16 cellular contexts compared by ENCODE assay signal in genomic region chr1:244199883-244200282, GRCh38.
A peak's percentile ranks its signal among the peaks of the same experiment; 100 is the strongest.
DNase-seq lines count a peak whose midpoint lies in the region; ATAC-seq and TF ChIP-seq lines count a peak whose summit lies in the region.
"Had no signal": no experiment of that assay in that cellular context is flagged by ENCODE, and none has a peak within 500 bp of the region (broad histone marks: within the 10 kb centered on the region; RNA-seq: fewer than 3 reads in every experiment).

No MANE protein-coding gene starts in this region.

- in situ Hi-C loops in GM13976 (cut with MboI; ENCODE audit: low sequenced_read_pairs, unreplicated experiment): no loop called here

- H3K4me1 Mint-ChIP-seq in activated CD8-positive, alpha-beta T cell treated with anti-CD3 and anti-CD28 coated beads for 36 hours (ENCODE audit: low read depth): no peaks in the 10 kb centered on the region
- H3K4me1 Mint-ChIP-seq: B cell had no signal

- no peaks in the 10 kb centered on the region for H3K36me3 Mint-ChIP-seq in activated CD8-positive, alpha-beta T cell treated with anti-CD3 and anti-CD28 coated beads for 36 hours (ENCODE audit: low read depth)
- H3K36me3 Mint-ChIP-seq: CD8-positive, alpha-beta T cell had no signal

- no peak for ATAC-seq in activated CD8-positive, alpha-beta T cell treated with anti-CD3 and anti-CD28 coated beads for 36 hours
- ATAC-seq: CD8-positive, alpha-beta T cell; GM12878 had no signal

- no peak overlapping the region for H3K4me3 Mint-ChIP-seq in activated CD8-positive, alpha-beta T cell treated with anti-CD3 and anti-CD28 coated beads for 36 hours
- H3K4me3 Mint-ChIP-seq: B cell; CD4-positive, alpha-beta T cell; CD8-positive, alpha-beta T cell had no signal

- peak; percentile 7 for DNase-seq in DMS53 (lab: John Stamatoyannopoulos, UW)
- no peak for DNase-seq in DMS53 treated with DMSO at 0.1 percent for 48 hours (lab: John Stamatoyannopoulos, UW; ENCODE audit: unreplicated experiment)
- no peak for DNase-seq in HEK293T (ENCODE audit: extremely low spot score)
- DNase-seq in myocyte (ENCODE audit: low read depth): peak; percentile 30
- no peak for DNase-seq in activated CD8-positive, alpha-beta T cell treated with anti-CD3 and anti-CD28 coated beads for 36 hours
- no peak for DNase-seq in GM13976 (ENCODE audit: low spot score)
- DNase-seq: AML-193; Caco-2; Calu3; CD4-positive, alpha-beta T cell; CD8-positive, alpha-beta T cell; DND-41; EL; GDM1 had no signal

- intact Hi-C loops in activated CD8-positive, alpha-beta T cell treated with anti-CD3 and anti-CD28 coated beads for 36 hours (cut with micrococcal nuclease): no loop called here

- no peak overlapping the region for H3K27ac Mint-ChIP-seq in activated CD8-positive, alpha-beta T cell treated with anti-CD3 and anti-CD28 coated beads for 36 hours
- H3K27ac Mint-ChIP-seq: B cell; CD4-positive, alpha-beta T cell; CD8-positive, alpha-beta T cell had no signal

- TF ChIP-seq CTCF in activated CD8-positive, alpha-beta T cell treated with anti-CD3 and anti-CD28 coated beads for 36 hours (IDR thresholded peaks at IDR 0.05): no peak
- TF ChIP-seq CTCF in GM13976 (IDR thresholded peaks at IDR 0.05; ENCODE audit: borderline replicate concordance, control extremely low read depth, extremely low read depth, insufficient read depth, missing control alignments): no peak

- CTCF ChIA-PET in HEK293T (lab: Yijun Ruan, JAX): interaction anchor here (1.4 kb wide), 1 partner anchor 12 kb away, joined by 4 read pairs; no protein-coding TSS in a partner anchor
- CTCF ChIA-PET in activated CD8-positive, alpha-beta T cell treated with anti-CD3 and anti-CD28 coated beads for 36 hours (lab: Charles Lee): no interaction called here

- H3K9me3 Mint-ChIP-seq in activated CD8-positive, alpha-beta T cell treated with anti-CD3 and anti-CD28 coated beads for 36 hours: no peaks in the 10 kb centered on the region
- H3K9me3 Mint-ChIP-seq: CD4-positive, alpha-beta T cell; CD8-positive, alpha-beta T cell had no signal

- no peaks in the 10 kb centered on the region for H3K27me3 Mint-ChIP-seq in activated CD8-positive, alpha-beta T cell treated with anti-CD3 and anti-CD28 coated beads for 36 hours
- H3K27me3 Mint-ChIP-seq: CD4-positive, alpha-beta T cell had no signal

- POLR2A ChIA-PET in HEK293T (lab: Yijun Ruan, JAX): no interaction called here
- POLR2A ChIA-PET in activated CD8-positive, alpha-beta T cell treated with anti-CD3 and anti-CD28 coated beads for 36 hours (lab: Charles Lee): no interaction called here

TF ChIP-seq in HEK293T, 16 proteins besides CTCF, POLR2A, EP300 and RAD21:
- no peak for TF ChIP-seq TARDBP (IDR thresholded peaks at IDR 0.05)
- TF ChIP-seq NFRKB (IDR thresholded peaks at IDR 0.05): no peak
- TF ChIP-seq ZNF384 (IDR thresholded peaks at IDR 0.05): no peak
- TF ChIP-seq PKNOX1 (IDR thresholded peaks at IDR 0.05): peak; percentile 32; the same call in 1 of the 2 replicates
- TF ChIP-seq CTBP1 (IDR thresholded peaks at IDR 0.05; ENCODE audit: borderline replicate concordance): no peak
- no peak for TF ChIP-seq FOXM1 (IDR thresholded peaks at IDR 0.05; ENCODE audit: borderline replicate concordance)

Comparison
In these comparisons a context has a peak if more than half of its experiments do, and no peak if none do; other contexts are left out.
1. DNase-seq: peak in DMS53 (single experiment) and myocyte (single experiment); none in DMS53 treated with DMSO at 0.1 percent for 48 hours (single experiment), HEK293T (single experiment), activated CD8-positive, alpha-beta T cell treated with anti-CD3 and anti-CD28 coated beads for 36 hours (single experiment) and GM13976 (single experiment).